29 cellular contexts compared by ENCODE assay signal in genomic region chr22:37204045-37204655, GRCh38. TPM values are rescaled to one million over a fixed set of nuclear protein-coding genes. Genes with fewer than 3 reads are reported as not detected.
DNase-seq lines count a peak whose midpoint lies in the region; ATAC-seq, FAIRE-seq and TF ChIP-seq lines count a peak whose summit lies in the region.
"Had no signal": no experiment of that assay in that cellular context is flagged by ENCODE, and none has a peak within 500 bp of the region (broad histone marks: within the 10 kb centered on the region; RNA-seq: fewer than 3 reads in every experiment).

No MANE protein-coding gene starts in this region.

- TF ChIP-seq POLR2A in sigmoid colon (IDR thresholded peaks at IDR 0.05): no peak

- 79 to 88% methylated on average over 5 of the region's 5 CpGs for WGBS in sigmoid colon, 2 donors

- H3K4me3 ChIP-seq in kidney (ENCODE audit: low read length in 2 of 2) (no peak overlapping the region), sigmoid colon (no peak overlapping the region)
- H3K4me3 ChIP-seq: esophagus squamous epithelium, HAP-1, heart right ventricle had no signal

- CTCF ChIA-PET in activated CD8-positive, alpha-beta T cell treated with anti-CD3 and anti-CD28 coated beads for 36 hours (lab: Charles Lee): no interaction called here

- no peak for TF ChIP-seq CTCF in activated CD8-positive, alpha-beta T cell treated with anti-CD3 and anti-CD28 coated beads for 36 hours (IDR thresholded peaks at IDR 0.05)
- TF ChIP-seq CTCF in kidney (IDR thresholded peaks at IDR 0.05; ENCODE audit: borderline replicate concordance, extremely low read depth, insufficient read depth) (no peak), sigmoid colon (IDR thresholded peaks at IDR 0.05) (no peak)

- no peak overlapping the region for H3K4me3 Mint-ChIP-seq in activated T-cell treated with anti-CD3 and anti-CD28 coated beads, Interleukin-2, amount 50 U/mL, for 24 hours
- no peak overlapping the region for H3K4me3 Mint-ChIP-seq in activated CD8-positive, alpha-beta T cell treated with anti-CD3 and anti-CD28 coated beads for 36 hours
- H3K4me3 Mint-ChIP-seq: central memory CD8-positive, alpha-beta T cell; type B pancreatic cell had no signal

- peaks cover 52% of the 10 kb centered on the region for H3K4me1 Mint-ChIP-seq in activated T-cell treated with anti-CD3 and anti-CD28 coated beads, Interleukin-2, amount 50 U/mL, for 24 hours (ENCODE audit: low read depth)
- peaks cover 63% of the 10 kb centered on the region for H3K4me1 Mint-ChIP-seq in activated CD8-positive, alpha-beta T cell treated with anti-CD3 and anti-CD28 coated beads for 36 hours (ENCODE audit: low read depth)

- intact Hi-C loops in activated CD8-positive, alpha-beta T cell treated with anti-CD3 and anti-CD28 coated beads for 36 hours (cut with micrococcal nuclease): no loop called here
- intact Hi-C loops in kidney (cut with DNase I) (loop anchor here (10.0 kb wide), 1 partner anchor 119 kb away; no protein-coding TSS in a partner anchor), sigmoid colon (cut with DNase I) (no loop called here)

- H3K9ac ChIP-seq in kidney (ENCODE audit: low read length in 2 of 2): no peak overlapping the region

- H3K27me3 Mint-ChIP-seq in activated T-cell treated with anti-CD3 and anti-CD28 coated beads, Interleukin-2, amount 50 U/mL, for 24 hours: no peaks in the 10 kb centered on the region
- H3K27me3 Mint-ChIP-seq in activated CD8-positive, alpha-beta T cell treated with anti-CD3 and anti-CD28 coated beads for 36 hours: no peaks in the 10 kb centered on the region
- H3K27me3 Mint-ChIP-seq: central memory CD8-positive, alpha-beta T cell; type B pancreatic cell had no signal

- no peaks in the 10 kb centered on the region for H3K27me3 ChIP-seq in sigmoid colon
- H3K27me3 ChIP-seq: esophagus squamous epithelium had no signal

- no peak for ATAC-seq in activated CD8-positive, alpha-beta T cell treated with anti-CD3 and anti-CD28 coated beads for 36 hours
- ATAC-seq: heart right ventricle, Panc1 had no signal

- FAIRE-seq in kidney (lab: Jason Lieb, UNC): no peak
- FAIRE-seq: endometrium, G401.6, HTR-8/SVneo had no signal

- H3K27ac ChIP-seq in kidney (ENCODE audit: low read depth in 2 of 2, low read length in 2 of 2) (no peak overlapping the region), sigmoid colon (no peak overlapping the region)
- H3K27ac ChIP-seq: esophagus squamous epithelium, heart right ventricle had no signal

- H3K9me3 ChIP-seq in kidney (ENCODE audit: control insufficient read depth in 1 of 2, low read length in 2 of 2) (no peaks in the 10 kb centered on the region), sigmoid colon (no peaks in the 10 kb centered on the region)
- H3K9me3 ChIP-seq: esophagus squamous epithelium, HAP-1, heart right ventricle had no signal

- no peaks in the 10 kb centered on the region for H3K9me3 Mint-ChIP-seq in activated T-cell treated with anti-CD3 and anti-CD28 coated beads, Interleukin-2, amount 50 U/mL, for 24 hours
- H3K9me3 Mint-ChIP-seq in activated CD8-positive, alpha-beta T cell treated with anti-CD3 and anti-CD28 coated beads for 36 hours: no peaks in the 10 kb centered on the region
- H3K9me3 Mint-ChIP-seq: central memory CD8-positive, alpha-beta T cell; type B pancreatic cell had no signal

- no peak overlapping the region for H3K27ac Mint-ChIP-seq in activated T-cell treated with anti-CD3 and anti-CD28 coated beads, Interleukin-2, amount 50 U/mL, for 24 hours
- H3K27ac Mint-ChIP-seq in activated CD8-positive, alpha-beta T cell treated with anti-CD3 and anti-CD28 coated beads for 36 hours: no peak overlapping the region
- H3K27ac Mint-ChIP-seq: type B pancreatic cell had no signal

- H3K36me3 Mint-ChIP-seq in activated T-cell treated with anti-CD3 and anti-CD28 coated beads, Interleukin-2, amount 50 U/mL, for 24 hours (ENCODE audit: low read depth): peaks cover 2% of the 10 kb centered on the region
- H3K36me3 Mint-ChIP-seq in activated CD8-positive, alpha-beta T cell treated with anti-CD3 and anti-CD28 coated beads for 36 hours (ENCODE audit: low read depth): no peaks in the 10 kb centered on the region
- H3K36me3 Mint-ChIP-seq: type B pancreatic cell had no signal

- TF ChIP-seq EP300 in sigmoid colon (IDR thresholded peaks at IDR 0.05): no peak

- H3K36me3 ChIP-seq in kidney (ENCODE audit: control insufficient read depth in 1 of 2, insufficient read depth in 2 of 2, low read length in 2 of 2) (no peaks in the 10 kb centered on the region), sigmoid colon (no peaks in the 10 kb centered on the region)
- H3K36me3 ChIP-seq: esophagus squamous epithelium, HAP-1, heart right ventricle had no signal

- DNase-seq in activated T-cell treated with anti-CD3 and anti-CD28 coated beads, Interleukin-2, amount 50 U/mL, for 24 hours: peak; percentile 28
- no peak for DNase-seq in activated T-cell treated with anti-CD3 and anti-CD28 coated beads, Interleukin-2, amount 50 U/mL, for 48 hours
- peak; percentile 1 for DNase-seq in activated CD8-positive, alpha-beta T cell treated with anti-CD3 and anti-CD28 coated beads for 36 hours
- DNase-seq in kidney (peak; percentile 51), sigmoid colon (peak; percentile 33), hippocampal formation (lab: John Stamatoyannopoulos, UW) (no peak), NCI-H1417 (lab: John Stamatoyannopoulos, UW) (no peak), hepatic stellate cell (ENCODE audit: low spot score) (no peak)
- DNase-seq: COR-L47, esophagus squamous epithelium, foreskin melanocyte, heart right ventricle, KG1, MM.1S, NCI-H2081, NCI-H2227 treated with DMSO at 0.1 percent for 48 hours, SIG-M5, SW 1271 had no signal

- POLR2A ChIA-PET in activated CD8-positive, alpha-beta T cell treated with anti-CD3 and anti-CD28 coated beads for 36 hours (lab: Charles Lee): no interaction called here

- H3K4me1 ChIP-seq in kidney (ENCODE audit: control insufficient read depth in 1 of 2, insufficient read depth in 1 of 2, low read depth in 1 of 2, low read length in 2 of 2) (peaks cover 4% of the 10 kb centered on the region in 2 donors), sigmoid colon (peaks cover 0 to 6% (median 5%) of the 10 kb centered on the region in 4 donors)

RNA-seq across cellular contexts. Expression of gene SSTR3, which starts 8.1 kb away (rescaled TPM):
- 1 to 10 TPM; 7.9 to 8.5 TPM for total RNA-seq in activated CD8-positive, alpha-beta T cell treated with anti-CD3 and anti-CD28 coated beads for 36 hours
- 0.13 TPM for total RNA-seq in kidney
- 0.56 TPM for polyA plus RNA-seq in kidney (ENCODE audit: insufficient read depth, low read depth, low replicate concordance)
- total RNA-seq in sigmoid colon: under 1 TPM in 1 of 4 donors, not detected in 3; 0.36 TPM
- 1 to 10 TPM in 1 of 3 donors, not detected in 2; 1.7 TPM for polyA plus RNA-seq in sigmoid colon
- total RNA-seq: dermis microvascular lymphatic vessel endothelial cell, esophagus squamous epithelium, heart right ventricle, lung microvascular endothelial cell, skeletal muscle tissue had no signal
- polyA plus RNA-seq: BJ, heart right ventricle had no signal

RNA-seq across cellular contexts. Expression of gene C1QTNF6, which starts 16.1 kb away (rescaled TPM):
- total RNA-seq in activated CD8-positive, alpha-beta T cell treated with anti-CD3 and anti-CD28 coated beads for 36 hours: 1 to 10 TPM; 6.4 TPM
- total RNA-seq in kidney: 8.0 TPM
- polyA plus RNA-seq in kidney (ENCODE audit: insufficient read depth, low read depth, low replicate concordance): 3.2 TPM
- total RNA-seq in sigmoid colon: 1 to 10 TPM; 1.1 to 5.5 (median 1.6) TPM
- polyA plus RNA-seq in sigmoid colon: 10 to 100 TPM in 1 of 3 donors, 1 to 10 TPM in 2; 1.8 to 12.1 (median 1.8) TPM

RNA-seq across cellular contexts. Expression of gene RAC2, which starts 39.9 kb away (rescaled TPM):
- 100 to 1,000 TPM; 699 to 717 TPM for total RNA-seq in activated CD8-positive, alpha-beta T cell treated with anti-CD3 and anti-CD28 coated beads for 36 hours
- total RNA-seq in kidney: 38.6 TPM
- 4.5 TPM for polyA plus RNA-seq in kidney (ENCODE audit: insufficient read depth, low read depth, low replicate concordance)
- 1 to 10 TPM; 3.0 to 8.0 (median 5.0) TPM for total RNA-seq in sigmoid colon
- polyA plus RNA-seq in sigmoid colon: 100 to 1,000 TPM in 1 of 3 donors, 10 to 100 TPM in 2; 14.8 to 138 (median 17.4) TPM

RNA-seq across cellular contexts. Expression of gene IL2RB, which starts 54.4 kb away (rescaled TPM):
- total RNA-seq in activated CD8-positive, alpha-beta T cell treated with anti-CD3 and anti-CD28 coated beads for 36 hours: 100 to 1,000 TPM; 263 to 268 TPM
- total RNA-seq in kidney: 7.6 TPM
- 0.32 TPM for polyA plus RNA-seq in kidney (ENCODE audit: insufficient read depth, low read depth, low replicate concordance)
- total RNA-seq in sigmoid colon: under 1 TPM in 3 of 4 donors, not detected in 1; under 0.01 to 0.33 (median 0.14) TPM
- 1 to 10 TPM in 1 of 3 donors, under 1 TPM in 2; under 0.01 to 9.7 (median 0.46) TPM for polyA plus RNA-seq in sigmoid colon
- total RNA-seq: dermis microvascular lymphatic vessel endothelial cell, lung microvascular endothelial cell had no signal

Comparison
In these comparisons a context has a peak if more than half of its experiments do, and no peak if none do; other contexts are left out.
1. DNase-seq: peak in activated T-cell treated with anti-CD3 and anti-CD28 coated beads, Interleukin-2, amount 50 U/mL, for 24 hours (single experiment), activated CD8-positive, alpha-beta T cell treated with anti-CD3 and anti-CD28 coated beads for 36 hours (single experiment), kidney (single experiment) and sigmoid colon (single experiment); none in activated T-cell treated with anti-CD3 and anti-CD28 coated beads, Interleukin-2, amount 50 U/mL, for 48 hours (0 of 2), hippocampal formation (0 of 2), NCI-H1417 (0 of 3) and hepatic stellate cell (single experiment).
2. RNA of gene RAC2, which starts 39.9 kb away (total RNA-seq): 699 to 717 TPM in activated CD8-positive, alpha-beta T cell treated with anti-CD3 and anti-CD28 coated beads for 36 hours; 38.6 TPM in kidney (single experiment) and 3.0 to 8.0 TPM in sigmoid colon; every median in the first group is over 10 times any median in the second.